Comparison of ENCODE assay signal across 35 cellular contexts in genomic region chr6:2636672-2637071, GRCh38.
"Had no signal": no experiment of that assay in that cellular context is flagged by ENCODE, and none has a peak within 500 bp of the region (broad histone marks: within the 10 kb centered on the region; RNA-seq: fewer than 3 reads in every experiment).

No MANE protein-coding gene starts in this region.

- DNase-seq: Karpas-422, Kasumi-1, MG63, MM.1S, MV-4-11, NCI-H1048, NCI-H1092, NCI-H1092 treated with DMSO at 0.1 percent for 48 hours, NCI-H1105, NCI-H1105 treated with DMSO at 0.1 percent for 48 hours, NCI-H1417, NCI-H1417 treated with DMSO at 0.1 percent for 48 hours, NCI-H1436, NCI-H1436 treated with DMSO at 0.1 percent for 48 hours, NCI-H146, NCI-H1694, NCI-H1694 treated with DMSO at 0.1 percent for 48 hours, NCI-H187, NCI-H187 treated with DMSO at 0.1 percent for 48 hours, NCI-H1930, NCI-H2029, NCI-H2029 treated with DMSO at 0.1 percent for 48 hours, NCI-H2081, NCI-H2081 treated with DMSO at 0.1 percent for 48 hours, NCI-H2107, NCI-H2171, NCI-H2171 treated with DMSO at 0.1 percent for 48 hours, NCI-H2227 treated with DMSO at 0.1 percent for 48 hours, NCI-H226, NCI-H345, NCI-H446, NCI-H446 treated with DMSO at 0.1 percent for 48 hours, NCI-H510A, NCI-H510A treated with DMSO at 0.1 percent for 48 hours, NCI-H524 had no signal

- H3K4me3 ChIP-seq: MG63 had no signal

- H3K27me3 ChIP-seq: MG63 had no signal

- H3K9me3 ChIP-seq: MG63 had no signal

- H3K36me3 ChIP-seq: MG63 had no signal
